ENCODE assay signal across 21 cellular contexts in genomic region chr10:32890444-32890843, GRCh38.
DNase-seq lines count a peak whose midpoint lies in the region; ATAC-seq, FAIRE-seq and TF ChIP-seq lines count a peak whose summit lies in the region.
"Had no signal": no experiment of that assay in that cellular context is flagged by ENCODE, and none has a peak within 500 bp of the region (broad histone marks: within the 10 kb centered on the region; RNA-seq: fewer than 3 reads in every experiment).

No MANE protein-coding gene starts in this region.

- CTCF ChIA-PET in HepG2 (lab: Yijun Ruan, JAX; ENCODE audit: low intra/inter-chr PET ratio, low total read pairs), result no interaction called here

- no peaks in the 10 kb centered on the region; a peak in 1 of 5 replicates for H3K27me3 ChIP-seq in HepG2 (ENCODE audit: control insufficient read depth in 1 of 2, insufficient read depth in 2 of 2, low read length in 2 of 2)
- no peaks in the 10 kb centered on the region for H3K27me3 ChIP-seq in right lobe of liver
- no peaks in the 10 kb centered on the region for H3K27me3 ChIP-seq in Loucy (ENCODE audit: insufficient read depth, low read length, poor library complexity, severe bottlenecking)
- H3K27me3 ChIP-seq in endodermal cell (ENCODE audit: control insufficient read depth, insufficient read depth, low read length, poor library complexity, severe bottlenecking), result no peaks in the 10 kb centered on the region
- H3K27me3 ChIP-seq in Karpas-422 (ENCODE audit: low read length), result no peaks in the 10 kb centered on the region
- H3K27me3 ChIP-seq: BE2C had no signal

- in situ Hi-C loops in HepG2 (cut with HindIII; ENCODE audit: extremely low pct_ligation_motif_present, low pct_unique_long_range_greater_than_20kb), result no loop called here

- no peak overlapping the region for H3K4me3 Mint-ChIP-seq in endodermal cell
- H3K4me3 Mint-ChIP-seq: HFFc6 had no signal

- no peaks in the 10 kb centered on the region for H3K4me1 ChIP-seq in HepG2 (ENCODE audit: insufficient read depth, low read length)
- H3K4me1 ChIP-seq in right lobe of liver, result no peaks in the 10 kb centered on the region
- peaks cover 7% of the 10 kb centered on the region for H3K4me1 ChIP-seq in Loucy (ENCODE audit: insufficient read depth, low read length, poor library complexity, severe bottlenecking)
- peaks cover 4% of the 10 kb centered on the region for H3K4me1 ChIP-seq in endodermal cell (ENCODE audit: control insufficient read depth, insufficient read depth, low read length)
- no peaks in the 10 kb centered on the region for H3K4me1 ChIP-seq in Karpas-422 (ENCODE audit: low read length)
- H3K4me1 ChIP-seq: BE2C had no signal

- H3K27me3 Mint-ChIP-seq in endodermal cell (ENCODE audit: insufficient read depth), result no peaks in the 10 kb centered on the region
- H3K27me3 Mint-ChIP-seq: CD4-positive, CD25-positive, alpha-beta regulatory T cell; CD8-positive, alpha-beta memory T cell had no signal

- no peak overlapping the region for H2AFZ ChIP-seq in HepG2 (ENCODE audit: low read length)
- no peak overlapping the region for H2AFZ ChIP-seq in Loucy (ENCODE audit: low read length)
- H2AFZ ChIP-seq in Karpas-422 (ENCODE audit: low read length), result no peak overlapping the region

- ATAC-seq in HepG2, result peak; percentile 18; the same call in 2 of the 3 replicates
- ATAC-seq in right lobe of liver, result no peak
- no peak for ATAC-seq in GM21737 (IDR thresholded peaks at IDR 0.05; ENCODE audit: unreplicated experiment)
- no peak for ATAC-seq in stimulated activated naive CD8-positive, alpha-beta T cell treated with anti-CD3 and anti-CD28 coated beads, Interleukin-15, Interleukin-2, amounts not matched to agents 100 U/mL and 50 U/mL, for 24 hours
- ATAC-seq: HCT116 had no signal

- FAIRE-seq in HepG2 (lab: Jason Lieb, UNC), result no peak
- FAIRE-seq: D721Med, HTR-8/SVneo had no signal

- H3K36me3 ChIP-seq in HepG2 (replicated peaks in 1 of 2; ENCODE audit: control insufficient read depth in 1 of 2, insufficient read depth in 2 of 2, low read length in 2 of 2) (no peaks in the 10 kb centered on the region), right lobe of liver (no peaks in the 10 kb centered on the region), Loucy (ENCODE audit: insufficient read depth, low read length) (no peaks in the 10 kb centered on the region), endodermal cell (ENCODE audit: control insufficient read depth, insufficient read depth, low read length) (peaks cover 1% of the 10 kb centered on the region), Karpas-422 (ENCODE audit: insufficient read depth, low read length) (peaks cover 6% of the 10 kb centered on the region; the same call in 1 of the 2 replicates)
- H3K36me3 ChIP-seq: BE2C had no signal

- TF ChIP-seq RAD21 in HepG2 (CRISPR knock-in tag; IDR thresholded peaks at IDR 0.05), result no peak

- peaks cover 9% of the 10 kb centered on the region for H3K36me3 Mint-ChIP-seq in endodermal cell (ENCODE audit: low read depth)

- no TSS peak for BruUV-seq in HepG2 (replicated peaks; lab: Mats Ljungman, UMichigan)

- TF ChIP-seq CTCF in HepG2 (CRISPR knock-in tag; IDR thresholded peaks at IDR 0.05) (no peak), right lobe of liver (IDR thresholded peaks at IDR 0.05) (no peak), Loucy (conservative IDR thresholded peaks at IDR 0.05; ENCODE audit: low read length) (no peak), endodermal cell (conservative IDR thresholded peaks at IDR 0.05) (no peak)

- no peak overlapping the region for H3K4me3 ChIP-seq in HepG2 (replicated peaks in 1 of 3; ENCODE audit: insufficient read depth in 1 of 3, low read depth in 2 of 3, low read length in 3 of 3)
- H3K4me3 ChIP-seq in right lobe of liver, result no peak overlapping the region
- H3K4me3 ChIP-seq in Loucy (ENCODE audit: low read length, poor library complexity, severe bottlenecking), result no peak overlapping the region
- H3K4me3 ChIP-seq in endodermal cell (ENCODE audit: low read length), result no peak overlapping the region
- no peak overlapping the region for H3K4me3 ChIP-seq in Karpas-422 (ENCODE audit: low read length)

- TF ChIP-seq POLR2A in HepG2 (IDR thresholded peaks at IDR 0.05; ENCODE audit: insufficient read depth in 1 of 2, low read depth in 2 of 2, low read length in 2 of 2) (no peak), right lobe of liver (IDR thresholded peaks at IDR 0.05) (no peak)

- DNase-seq in HepG2 (ENCODE audit: low spot score), result no peak
- no peak for DNase-seq in right lobe of liver
- DNase-seq in endodermal cell, result peak; percentile 38
- peak; percentile 26 for DNase-seq in posterior vena cava (ENCODE audit: low spot score)
- no peak for DNase-seq in stimulated activated naive CD8-positive, alpha-beta T cell treated with anti-CD3 and anti-CD28 coated beads, Interleukin-15, Interleukin-2, amounts not matched to agents 100 U/mL and 50 U/mL, for 24 hours
- DNase-seq in Karpas-422, result no peak
- DNase-seq: ACHN; BE2C; C1 segment of cervical spinal cord; CD8-positive, alpha-beta memory T cell; COR-L47; GDM1; GOT3; H7; HFFc6 had no signal

- no peak overlapping the region for H3K27ac ChIP-seq in HepG2 (ENCODE audit: extremely low read length, insufficient read depth, low read length)
- no peak overlapping the region for H3K27ac ChIP-seq in right lobe of liver
- no peak overlapping the region for H3K27ac ChIP-seq in endodermal cell (ENCODE audit: low read depth, low read length)
- H3K27ac ChIP-seq in Karpas-422 (ENCODE audit: low read length), result no peak overlapping the region

- no peaks in the 10 kb centered on the region for H4K20me1 ChIP-seq in HepG2 (ENCODE audit: insufficient read depth, low read length)
- no peaks in the 10 kb centered on the region for H4K20me1 ChIP-seq in Loucy (ENCODE audit: insufficient read depth, low read length, poor library complexity, severe bottlenecking)
- H4K20me1 ChIP-seq in Karpas-422 (ENCODE audit: insufficient read depth, low read depth, low read length), result no peaks in the 10 kb centered on the region

- no peaks in the 10 kb centered on the region for H3F3A ChIP-seq in Loucy (ENCODE audit: low read depth)

- no peaks in the 10 kb centered on the region for H3K9me3 Mint-ChIP-seq in endodermal cell
- H3K9me3 Mint-ChIP-seq: CD4-positive, CD25-positive, alpha-beta regulatory T cell; CD8-positive, alpha-beta memory T cell; HFFc6 had no signal

- H3K79me2 ChIP-seq in HepG2 (ENCODE audit: insufficient read depth, low read length), result no peaks in the 10 kb centered on the region
- H3K79me2 ChIP-seq in Loucy (ENCODE audit: insufficient read depth, low read length), result no peaks in the 10 kb centered on the region
- H3K79me2 ChIP-seq in Karpas-422 (ENCODE audit: low read length), result no peaks in the 10 kb centered on the region

- H3K9ac ChIP-seq in HepG2 (ENCODE audit: insufficient read depth, low read depth, low read length) (no peak overlapping the region), Loucy (ENCODE audit: low read depth, low read length, poor library complexity, severe bottlenecking) (no peak overlapping the region), endodermal cell (ENCODE audit: extremely low read depth, low read length, poor library complexity, severe bottlenecking) (no peak overlapping the region), Karpas-422 (ENCODE audit: low read length) (no peak overlapping the region)

- intact Hi-C loops in HepG2 (cut with micrococcal nuclease; ENCODE audit: unreplicated experiment), result no loop called here
- intact Hi-C loops in right lobe of liver (cut with DNase I), result no loop called here
- intact Hi-C loops in posterior vena cava (cut with DNase I), result no loop called here

- POLR2A ChIA-PET in HepG2 (lab: Yijun Ruan, JAX), result no interaction called here

- H3K9me2 ChIP-seq in Loucy (replicated peaks; ENCODE audit: low read depth, low read length) (no peaks in the 10 kb centered on the region), Karpas-422 (replicated peaks; ENCODE audit: insufficient read depth, low read length) (no peaks in the 10 kb centered on the region)

- TF ChIP-seq EP300 in HepG2 (IDR thresholded peaks at IDR 0.05; ENCODE audit: low read depth in 2 of 2, low read length in 2 of 2), result no peak
- no peak for TF ChIP-seq EP300 in HepG2 (CRISPR knock-in tag; IDR thresholded peaks at IDR 0.05; ENCODE audit: borderline replicate concordance)

- peaks cover 17% of the 10 kb centered on the region for H3K4me1 Mint-ChIP-seq in endodermal cell

- 55% methylated on average over 3 of the region's 3 CpGs for WGBS in HepG2 (ENCODE audit: low lambda C conversion rate)
- WGBS in right lobe of liver (ENCODE audit: insufficient coverage, low coverage, low lambda C conversion rate, missing lambda C conversion rate), result 69% methylated on average over 1 of the region's 3 CpGs
- 80 to 83% methylated on average over 3 of the region's 3 CpGs for WGBS in endodermal cell (ENCODE audit: insufficient coverage in 1 of 2, insufficient read length in 1 of 2), 2 experiments

- H3K9me3 ChIP-seq in HepG2 (ENCODE audit: low read length), result no peaks in the 10 kb centered on the region
- H3K9me3 ChIP-seq in right lobe of liver, result no peaks in the 10 kb centered on the region
- no peaks in the 10 kb centered on the region for H3K9me3 ChIP-seq in Loucy (ENCODE audit: insufficient read depth, low read depth, low read length)
- no peaks in the 10 kb centered on the region for H3K9me3 ChIP-seq in endodermal cell (ENCODE audit: control insufficient read depth, low read length)
- H3K9me3 ChIP-seq in Karpas-422 (ENCODE audit: low read length), result no peaks in the 10 kb centered on the region
- H3K9me3 ChIP-seq: BE2C had no signal

- no peak overlapping the region for H3K4me2 ChIP-seq in HepG2 (ENCODE audit: low read depth, low read length)
- peak overlapping the region; percentile 58 for H3K4me2 ChIP-seq in Loucy (ENCODE audit: low read depth, low read length, poor library complexity, severe bottlenecking)
- no peak overlapping the region for H3K4me2 ChIP-seq in Karpas-422 (ENCODE audit: low read depth, low read length, poor library complexity, severe bottlenecking)

- no peak overlapping the region for H3K27ac Mint-ChIP-seq in endodermal cell

TF ChIP-seq in HepG2, 621 proteins besides CTCF, POLR2A, EP300 and RAD21:
- TF ChIP-seq ZNF12 (CRISPR knock-in tag; IDR thresholded peaks at IDR 0.05) (peak; percentile 74; the same call in 1 of the 2 replicates), SP140L (CRISPR knock-in tag; IDR thresholded peaks at IDR 0.05; ENCODE audit: borderline replicate concordance) (no peak)

Comparison
In these comparisons a context has a peak if more than half of its experiments do, and no peak if none do; other contexts are left out.
1. DNase-seq: peak in endodermal cell (single experiment) and posterior vena cava (single experiment); none in HepG2 (single experiment), right lobe of liver (0 of 3), stimulated activated naive CD8-positive, alpha-beta T cell treated with anti-CD3 and anti-CD28 coated beads, Interleukin-15, Interleukin-2, amounts not matched to agents 100 U/mL and 50 U/mL, for 24 hours (single experiment) and Karpas-422 (single experiment).